ENCODE assay signal across 9 cellular contexts in the genomic region with DNA sequence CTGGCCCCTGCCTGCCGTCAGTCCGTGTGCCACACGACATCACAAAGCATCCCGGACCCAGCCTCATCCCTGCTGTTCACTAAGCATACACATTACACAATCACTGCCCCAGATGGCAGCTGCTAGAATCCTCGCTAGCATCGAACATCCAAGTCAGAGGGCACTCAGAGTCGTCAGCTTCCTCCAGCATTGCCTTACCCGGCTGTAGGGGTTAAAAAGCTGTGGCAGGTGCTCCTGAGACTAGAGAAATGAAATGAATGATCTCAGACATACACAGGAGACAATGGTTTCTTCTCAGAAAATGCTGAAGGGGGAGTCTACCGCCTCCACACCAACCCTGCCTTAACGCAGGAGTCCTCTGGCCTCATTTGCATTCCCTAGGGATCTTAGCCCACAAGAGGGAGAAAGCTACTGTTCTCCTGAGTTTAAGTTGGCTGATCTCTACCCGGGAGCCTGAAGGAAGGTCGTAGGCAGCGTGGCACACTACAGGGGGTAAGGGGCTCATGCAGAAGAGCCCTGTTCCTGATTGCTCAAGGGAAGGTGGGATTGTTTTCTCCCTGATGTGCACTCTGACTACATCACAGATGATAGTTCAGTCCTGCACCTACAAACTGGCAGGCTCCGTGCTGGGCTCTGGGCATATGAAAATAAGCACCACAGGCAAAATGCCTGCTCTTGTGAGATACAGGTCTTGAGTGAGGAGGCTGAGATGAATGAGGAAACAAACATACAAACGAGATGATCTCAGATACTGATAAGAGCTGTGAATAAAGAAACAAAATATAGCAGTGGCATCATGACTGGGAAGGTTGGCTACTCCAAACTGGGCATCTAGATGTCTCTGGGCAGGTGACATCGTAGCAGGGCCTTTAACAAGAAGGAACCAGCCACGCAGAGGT. TPM values are rescaled to one million over a fixed set of nuclear protein-coding genes. Genes with fewer than 3 reads are reported as not detected.
DNase-seq lines count a peak whose midpoint lies in the region; ATAC-seq and TF ChIP-seq lines count a peak whose summit lies in the region.
"Had no signal": no experiment of that assay in that cellular context is flagged by ENCODE, and none has a peak within 500 bp of the region (broad histone marks: within the 10 kb centered on the region; RNA-seq: fewer than 3 reads in every experiment).

No MANE protein-coding gene starts in this region.

- no peak overlapping the region for H3K4me3 ChIP-seq in skeletal muscle cell (ENCODE audit: low read depth, low read length)
- H3K4me3 ChIP-seq in SK-N-SH (ENCODE audit: low read depth in 2 of 2, low read length in 1 of 2), result no peak overlapping the region
- H3K4me3 ChIP-seq: body of pancreas had no signal

- 78% methylated on average over 9 of the region's 17 CpGs for WGBS in SK-N-SH (ENCODE audit: low lambda C conversion rate)

- CTCF ChIA-PET in SK-N-SH (lab: Yijun Ruan, JAX), result interaction anchor here (1.0 to 2.5 kb wide), 2 partner anchors 59 to 62 kb away, joined by 3 to 7 read pairs; no protein-coding TSS in a partner anchor

- no peaks in the 10 kb centered on the region for H3K9me2 ChIP-seq in SK-N-SH

- DNase-seq in NCI-H446 (lab: John Stamatoyannopoulos, UW) (peak; percentile 4 to 23), NCI-H446 treated with DMSO at 0.1 percent for 48 hours (lab: John Stamatoyannopoulos, UW) (no peak), NCI-H524 treated with DMSO at 0.1 percent for 48 hours (lab: John Stamatoyannopoulos, UW) (peak; percentile 76), erythroblast (lab: John Stamatoyannopoulos, UW) (peak; percentile 41), skeletal muscle cell (ENCODE audit: low read depth) (peak; percentile 46), endothelial cell (ENCODE audit: low spot score) (no peak), SK-N-SH (no peak)

- TF ChIP-seq EP300 in SK-N-SH (IDR thresholded peaks at IDR 0.05; ENCODE audit: borderline replicate concordance in 1 of 2, low read depth in 1 of 2, low read length in 1 of 2), result no peak

- no peaks in the 10 kb centered on the region for H3K9me3 Mint-ChIP-seq in endothelial cell (ENCODE audit: unreplicated experiment)

- H2AFZ ChIP-seq in SK-N-SH (ENCODE audit: low read depth), result no peak overlapping the region

- H3K36me3 Mint-ChIP-seq in endothelial cell (ENCODE audit: low read depth, unreplicated experiment), result peaks cover 3% of the 10 kb centered on the region

- no peak overlapping the region for H3K27ac Mint-ChIP-seq in endothelial cell (ENCODE audit: unreplicated experiment)

- H3K9ac ChIP-seq in SK-N-SH, result no peak overlapping the region

- H3K79me2 ChIP-seq in SK-N-SH (ENCODE audit: insufficient read depth), result peaks cover 19% of the 10 kb centered on the region

- H3K4me2 ChIP-seq in SK-N-SH, result no peak overlapping the region

- H3K4me1 ChIP-seq in SK-N-SH (ENCODE audit: control insufficient read depth in 1 of 2, insufficient read depth in 2 of 2, low read depth in 1 of 2, low read length in 1 of 2), result peaks cover 0 to 9% of the 10 kb centered on the region in 2 experiments; a peak in 2 of 4 replicates

- no peaks in the 10 kb centered on the region for H3K36me3 ChIP-seq in SK-N-SH (replicated peaks in 1 of 2; ENCODE audit: control insufficient read depth in 1 of 2, insufficient read depth in 2 of 2, low read length in 1 of 2)

- peaks cover 6% of the 10 kb centered on the region; the same call in 1 of the 2 replicates for H3K27me3 ChIP-seq in SK-N-SH (ENCODE audit: insufficient read depth)
- H3K27me3 ChIP-seq: body of pancreas had no signal

- POLR2A ChIA-PET in SK-N-SH (lab: Yijun Ruan, JAX), result no interaction called here

- H3K27ac ChIP-seq in SK-N-SH (ENCODE audit: low read depth in 2 of 2, low read length in 1 of 2), result no peak overlapping the region
- H3K27ac ChIP-seq: body of pancreas had no signal

- H4K20me1 ChIP-seq in SK-N-SH (ENCODE audit: insufficient read depth), result peaks cover 14% of the 10 kb centered on the region

- TF ChIP-seq RAD21 in SK-N-SH (IDR thresholded peaks at IDR 0.05; ENCODE audit: low read length), result no peak

- no peak for ATAC-seq in GM21515 (IDR thresholded peaks at IDR 0.05; ENCODE audit: unreplicated experiment)
- ATAC-seq: body of pancreas had no signal

- TF ChIP-seq POLR2A in erythroblast (IDR thresholded peaks at IDR 0.05; ENCODE audit: low read length), result no peak

- peaks cover 4% of the 10 kb centered on the region for H3F3A ChIP-seq in SK-N-SH (replicated peaks; ENCODE audit: insufficient read depth)

- TF ChIP-seq CTCF in endothelial cell (IDR thresholded peaks at IDR 0.05; ENCODE audit: unreplicated experiment) (no peak), SK-N-SH (IDR thresholded peaks at IDR 0.05) (no peak)

- H3K4me3 Mint-ChIP-seq in endothelial cell (ENCODE audit: unreplicated experiment), result no peak overlapping the region

- peaks cover 20% of the 10 kb centered on the region for H3K4me1 Mint-ChIP-seq in endothelial cell (ENCODE audit: unreplicated experiment)

- H3K9me3 ChIP-seq in SK-N-SH, result no peaks in the 10 kb centered on the region
- H3K9me3 ChIP-seq: body of pancreas had no signal

- peaks cover 9% of the 10 kb centered on the region for H3K27me3 Mint-ChIP-seq in endothelial cell (ENCODE audit: unreplicated experiment)

TF ChIP-seq in SK-N-SH, 30 proteins besides CTCF, POLR2A, EP300 and RAD21:
- TF ChIP-seq MAX (IDR thresholded peaks at IDR 0.05; ENCODE audit: low read depth), result no peak
- no peak for TF ChIP-seq TAF1 (IDR thresholded peaks at IDR 0.05; ENCODE audit: borderline replicate concordance, low read depth, low read length)
- no peak for TF ChIP-seq GABPA (IDR thresholded peaks at IDR 0.05; ENCODE audit: low read depth)
- TF ChIP-seq REST (IDR thresholded peaks at IDR 0.05; ENCODE audit: low read depth, low read length), result no peak
- no peak for TF ChIP-seq ELF1 (IDR thresholded peaks at IDR 0.05)
- TF ChIP-seq, protein P1, sequence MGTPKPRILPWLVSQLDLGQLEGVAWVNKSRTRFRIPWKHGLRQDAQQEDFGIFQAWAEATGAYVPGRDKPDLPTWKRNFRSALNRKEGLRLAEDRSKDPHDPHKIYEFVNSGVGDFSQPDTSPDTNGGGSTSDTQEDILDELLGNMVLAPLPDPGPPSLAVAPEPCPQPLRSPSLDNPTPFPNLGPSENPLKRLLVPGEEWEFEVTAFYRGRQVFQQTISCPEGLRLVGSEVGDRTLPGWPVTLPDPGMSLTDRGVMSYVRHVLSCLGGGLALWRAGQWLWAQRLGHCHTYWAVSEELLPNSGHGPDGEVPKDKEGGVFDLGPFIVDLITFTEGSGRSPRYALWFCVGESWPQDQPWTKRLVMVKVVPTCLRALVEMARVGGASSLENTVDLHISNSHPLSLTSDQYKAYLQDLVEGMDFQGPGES (IDR thresholded peaks at IDR 0.05; ENCODE audit: low read depth, low read length), result no peak
- no peak for TF ChIP-seq GATA2 (CRISPR knock-in tag; IDR thresholded peaks at IDR 0.05)
- no peak for TF ChIP-seq RFX5 (IDR thresholded peaks at IDR 0.05; ENCODE audit: low read length)
- TF ChIP-seq, protein P2, sequence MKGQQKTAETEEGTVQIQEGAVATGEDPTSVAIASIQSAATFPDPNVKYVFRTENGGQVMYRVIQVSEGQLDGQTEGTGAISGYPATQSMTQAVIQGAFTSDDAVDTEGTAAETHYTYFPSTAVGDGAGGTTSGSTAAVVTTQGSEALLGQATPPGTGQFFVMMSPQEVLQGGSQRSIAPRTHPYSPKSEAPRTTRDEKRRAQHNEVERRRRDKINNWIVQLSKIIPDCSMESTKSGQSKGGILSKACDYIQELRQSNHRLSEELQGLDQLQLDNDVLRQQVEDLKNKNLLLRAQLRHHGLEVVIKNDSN (IDR thresholded peaks at IDR 0.05; ENCODE audit: borderline replicate concordance, low read depth), result no peak
- TF ChIP-seq TEAD4 (IDR thresholded peaks at IDR 0.05; ENCODE audit: borderline replicate concordance, insufficient read depth), result no peak
TF ChIP-seq in SK-N-SH: peak in this region for 0.

RNA-seq across cellular contexts. Expression of gene KIAA0232, which starts 2.6 kb away (rescaled TPM):
- total RNA-seq in endothelial cell (ENCODE audit: unreplicated experiment), result 27.2 TPM
- 5.7 and 7.7 TPM in 2 replicates for polyA plus RNA-seq in SK-N-SH (2012; rRNA removed)
- 7.1 and 7.2 TPM in 2 replicates for polyA plus RNA-seq in SK-N-SH (2012; cell fraction: cytosol; rRNA removed)
- polyA plus RNA-seq in SK-N-SH (2012; cell fraction: nucleus; rRNA removed), result 4.6 and 9.7 TPM in 2 replicates

Comparison
In these comparisons a context has a peak if more than half of its experiments do, and no peak if none do; other contexts are left out.
1. DNase-seq: peak in NCI-H446 (2 of 2), NCI-H524 treated with DMSO at 0.1 percent for 48 hours (single experiment), erythroblast (2 of 2) and skeletal muscle cell (single experiment); none in NCI-H446 treated with DMSO at 0.1 percent for 48 hours (single experiment), endothelial cell (single experiment) and SK-N-SH (single experiment).